ENCODE assay signal across 17 cellular contexts in genomic region chrX:118525146-118525725, GRCh38. TPM values are rescaled to one million over a fixed set of nuclear protein-coding genes. Genes with fewer than 3 reads are reported as not detected.
DNase-seq lines count a peak whose midpoint lies in the region; ATAC-seq and TF ChIP-seq lines count a peak whose summit lies in the region.
"Had no signal": no experiment of that assay in that cellular context is flagged by ENCODE, and none has a peak within 500 bp of the region (broad histone marks: within the 10 kb centered on the region; RNA-seq: fewer than 3 reads in every experiment).

No MANE protein-coding gene starts in this region.

- H3K27ac ChIP-seq in effector memory CD4-positive, alpha-beta T cell (ENCODE audit: insufficient read depth, low read length, poor library complexity, severe bottlenecking) = peak overlapping the region; percentile 42
- H3K27ac ChIP-seq in body of pancreas = no peak overlapping the region
- H3K27ac ChIP-seq: neural progenitor cell, prostate gland, VCaP had no signal

- DNase-seq in stimulated activated naive CD8-positive, alpha-beta T cell treated with anti-CD3 and anti-CD28 coated beads, Interleukin-15, Interleukin-2, amounts not matched to agents 100 U/mL and 50 U/mL, for 24 hours = no peak
- DNase-seq in activated B cell treated with CpG ODN at 0.5 μM for 24 hours (no peak), RPMI8226 (no peak), body of pancreas (no peak)
- DNase-seq in effector memory CD4-positive, alpha-beta T cell = no peak
- DNase-seq: activated gamma-delta T cell, Calu3, KBM-7, NCI-H187, Right ventricle myocardium superior, SW 1271, upper lobe of left lung had no signal

- TF ChIP-seq CTCF in activated B cell treated with CpG ODN at 0.5 μM for 24 hours (IDR thresholded peaks at IDR 0.05) (no peak), body of pancreas (IDR thresholded peaks at IDR 0.05) (no peak)

- CTCF ChIA-PET in activated B cell treated with CpG ODN at 0.5 μM for 24 hours (lab: Charles Lee) = no interaction called here

- H3K4me3 ChIP-seq in effector memory CD4-positive, alpha-beta T cell (ENCODE audit: insufficient read depth, low read depth, low read length, poor library complexity, severe bottlenecking) = no peak overlapping the region
- H3K4me3 ChIP-seq in body of pancreas = no peak overlapping the region
- H3K4me3 ChIP-seq: neural progenitor cell, prostate gland, upper lobe of left lung had no signal

- peaks cover 43% of the 10 kb centered on the region for H3K4me1 ChIP-seq in effector memory CD4-positive, alpha-beta T cell (ENCODE audit: control insufficient read depth, insufficient read depth, low read length, poor library complexity, severe bottlenecking)
- no peaks in the 10 kb centered on the region for H3K4me1 ChIP-seq in body of pancreas
- H3K4me1 ChIP-seq: neural progenitor cell, prostate gland had no signal

- H3K27me3 ChIP-seq in effector memory CD4-positive, alpha-beta T cell (replicated peaks; ENCODE audit: control insufficient read depth, insufficient read depth, low read length, poor library complexity, severe bottlenecking) = no peaks in the 10 kb centered on the region
- H3K27me3 ChIP-seq in body of pancreas = no peaks in the 10 kb centered on the region
- H3K27me3 ChIP-seq: neural progenitor cell, upper lobe of left lung had no signal

- H3K36me3 Mint-ChIP-seq in stimulated activated naive CD8-positive, alpha-beta T cell treated with anti-CD3 and anti-CD28 coated beads, Interleukin-15, Interleukin-2, amounts not matched to agents 100 ng/mL and 50 ng/mL, for 24 hours (ENCODE audit: low read depth) = peaks cover 5% of the 10 kb centered on the region
- peaks cover 2% of the 10 kb centered on the region for H3K36me3 Mint-ChIP-seq in activated B cell treated with CpG ODN at 0.5 μM for 24 hours (ENCODE audit: low read depth)

- no peaks in the 10 kb centered on the region for H3K9me3 Mint-ChIP-seq in stimulated activated naive CD8-positive, alpha-beta T cell treated with anti-CD3 and anti-CD28 coated beads, Interleukin-15, Interleukin-2, amounts not matched to agents 100 ng/mL and 50 ng/mL, for 24 hours
- H3K9me3 Mint-ChIP-seq in activated B cell treated with CpG ODN at 0.5 μM for 24 hours = no peaks in the 10 kb centered on the region

- WGBS in body of pancreas, 2 donors = 93% methylated on average over 4 of the region's 4 CpGs

- H3K4me1 Mint-ChIP-seq in stimulated activated naive CD8-positive, alpha-beta T cell treated with anti-CD3 and anti-CD28 coated beads, Interleukin-15, Interleukin-2, amounts not matched to agents 100 ng/mL and 50 ng/mL, for 24 hours (ENCODE audit: low read depth) = peaks cover 89% of the 10 kb centered on the region
- peaks cover 90% of the 10 kb centered on the region for H3K4me1 Mint-ChIP-seq in activated B cell treated with CpG ODN at 0.5 μM for 24 hours

- H3K36me3 ChIP-seq in effector memory CD4-positive, alpha-beta T cell (ENCODE audit: control insufficient read depth, insufficient read depth, low read length) = no peaks in the 10 kb centered on the region
- H3K36me3 ChIP-seq in body of pancreas (replicated peaks in 1 of 2; ENCODE audit: insufficient read depth in 1 of 2, low read depth in 2 of 2) = no peaks in the 10 kb centered on the region
- H3K36me3 ChIP-seq: neural progenitor cell, prostate gland, upper lobe of left lung had no signal

- ATAC-seq in stimulated activated naive CD8-positive, alpha-beta T cell treated with anti-CD3 and anti-CD28 coated beads, Interleukin-15, Interleukin-2, amounts not matched to agents 100 U/mL and 50 U/mL, for 24 hours = no peak
- ATAC-seq in activated B cell treated with CpG ODN at 0.5 μM for 24 hours (ENCODE audit: low read depth) (no peak), GM21367 (IDR thresholded peaks at IDR 0.05; ENCODE audit: unreplicated experiment) (no peak), body of pancreas (no peak)

- intact Hi-C loops in activated B cell treated with CpG ODN at 0.5 μM for 24 hours (cut with micrococcal nuclease) (no loop called here), body of pancreas (cut with DNase I) (no loop called here)

- POLR2A ChIA-PET in activated B cell treated with CpG ODN at 0.5 μM for 24 hours (lab: Charles Lee) = interaction anchor here (0.7 kb wide), 1 partner anchor 205 kb away, joined by 3 read pairs; no protein-coding TSS in a partner anchor

- no peaks in the 10 kb centered on the region for H3K9me3 ChIP-seq in effector memory CD4-positive, alpha-beta T cell (ENCODE audit: control insufficient read depth, low read length)
- H3K9me3 ChIP-seq in body of pancreas = no peaks in the 10 kb centered on the region
- H3K9me3 ChIP-seq: prostate gland, upper lobe of left lung had no signal

- H3K27ac Mint-ChIP-seq in stimulated activated naive CD8-positive, alpha-beta T cell treated with anti-CD3 and anti-CD28 coated beads, Interleukin-15, Interleukin-2, amounts not matched to agents 100 ng/mL and 50 ng/mL, for 24 hours = peak overlapping the region; percentile 90
- H3K27ac Mint-ChIP-seq in activated B cell treated with CpG ODN at 0.5 μM for 24 hours = peak overlapping the region; percentile 69

- H3K4me3 Mint-ChIP-seq in stimulated activated naive CD8-positive, alpha-beta T cell treated with anti-CD3 and anti-CD28 coated beads, Interleukin-15, Interleukin-2, amounts not matched to agents 100 ng/mL and 50 ng/mL, for 24 hours = no peak overlapping the region
- no peak overlapping the region for H3K4me3 Mint-ChIP-seq in activated B cell treated with CpG ODN at 0.5 μM for 24 hours
- H3K4me3 Mint-ChIP-seq: neural progenitor cell had no signal

- no peaks in the 10 kb centered on the region for H3K27me3 Mint-ChIP-seq in stimulated activated naive CD8-positive, alpha-beta T cell treated with anti-CD3 and anti-CD28 coated beads, Interleukin-15, Interleukin-2, amounts not matched to agents 100 ng/mL and 50 ng/mL, for 24 hours
- no peaks in the 10 kb centered on the region for H3K27me3 Mint-ChIP-seq in activated B cell treated with CpG ODN at 0.5 μM for 24 hours

- TF ChIP-seq POLR2A in body of pancreas (IDR thresholded peaks at IDR 0.05) = no peak

RNA-seq across cellular contexts. Expression of gene DOCK11, which starts 29.6 kb away (rescaled TPM):
- total RNA-seq in activated B cell treated with CpG ODN at 0.5 μM for 24 hours = 56.0 and 58.6 TPM in 2 replicates
- total RNA-seq in body of pancreas = 10 to 100 TPM in 1 of 2 donors, 1 to 10 TPM in 1; 4.9 to 15.8 TPM
